Comparison of ENCODE assay signal across 8 cellular contexts in genomic region chr15:88913017-88913849, GRCh38. TPM values are rescaled to one million over a fixed set of nuclear protein-coding genes. Genes with fewer than 3 reads are reported as not detected.
DNase-seq lines count a peak whose midpoint lies in the region; ATAC-seq lines count a peak whose summit lies in the region.

MFGE8 (minus strand) TSS chr15:88913379; CDS start chr15:88913319, 60 bp downstream.

- peak; percentile 80 for DNase-seq in DMS 273 (lab: John Stamatoyannopoulos, UW; ENCODE audit: unreplicated experiment)
- DNase-seq in DMS 273 treated with DMSO at 0.1 percent for 48 hours (lab: John Stamatoyannopoulos, UW) = no peak
- DNase-seq in NCI-H748 (lab: John Stamatoyannopoulos, UW; ENCODE audit: unreplicated experiment) = peak; percentile 70
- peak; percentile 34 to 60 (median 60) for DNase-seq in effector memory CD4-positive, alpha-beta T cell
- DNase-seq in memory B cell (ENCODE audit: low spot score in 2 of 2) = peak; percentile 20 to 50
- DNase-seq in stimulated activated CD8-positive, alpha-beta memory T cell treated with anti-CD3 and anti-CD28 coated beads, Interleukin-12 subunit alpha, Interleukin-12 subunit beta, amount 100 ng/mL, for 4 hours (ENCODE audit: low read depth) = peak; percentile 50

- no peaks in the 10 kb centered on the region for H3K36me3 Mint-ChIP-seq in memory B cell

- peaks cover 7% of the 10 kb centered on the region for H3K27me3 Mint-ChIP-seq in memory B cell

- H3K27ac ChIP-seq in effector memory CD4-positive, alpha-beta T cell (ENCODE audit: insufficient read depth, low read length, poor library complexity, severe bottlenecking) = peak within 1 kb of the TSS; percentile 54

- H3K4me3 ChIP-seq in effector memory CD4-positive, alpha-beta T cell (ENCODE audit: insufficient read depth, low read depth, low read length, poor library complexity, severe bottlenecking) = peak within 1 kb of the TSS; percentile 81

- ATAC-seq in HG02885 (IDR thresholded peaks at IDR 0.05; ENCODE audit: poor library complexity, unreplicated experiment) (peak; percentile 77), memory B cell (ENCODE audit: low read depth) (peak; percentile 77)

- H3K4me1 Mint-ChIP-seq in memory B cell = peaks cover 16% of the 10 kb centered on the region

- H3K9me3 Mint-ChIP-seq in memory B cell = no peaks in the 10 kb centered on the region

- peak within 1 kb of the TSS; percentile 96 for H3K4me3 Mint-ChIP-seq in memory B cell

- H3K27ac Mint-ChIP-seq in memory B cell = peak within 1 kb of the TSS; percentile 71

- peaks cover 10% of the 10 kb centered on the region for H3K4me1 ChIP-seq in effector memory CD4-positive, alpha-beta T cell (ENCODE audit: control insufficient read depth, insufficient read depth, low read length, poor library complexity, severe bottlenecking)

- CTCF ChIA-PET in activated CD8-positive, alpha-beta memory T cell treated with anti-CD3 and anti-CD28 coated beads for 36 hours (lab: Charles Lee) = interaction anchor here (0.7 to 2.4 kb wide), 4 partner anchors 7 to 9 kb away, joined by 3 to 8 read pairs (median 3); no protein-coding TSS in a partner anchor

- H3K9me3 ChIP-seq in effector memory CD4-positive, alpha-beta T cell (ENCODE audit: control insufficient read depth, low read length) = no peaks in the 10 kb centered on the region

- no peaks in the 10 kb centered on the region for H3K36me3 ChIP-seq in effector memory CD4-positive, alpha-beta T cell (ENCODE audit: control insufficient read depth, insufficient read depth, low read length)

- no peaks in the 10 kb centered on the region for H3K27me3 ChIP-seq in effector memory CD4-positive, alpha-beta T cell (replicated peaks; ENCODE audit: control insufficient read depth, insufficient read depth, low read length, poor library complexity, severe bottlenecking)

- POLR2A ChIA-PET in activated CD8-positive, alpha-beta memory T cell treated with anti-CD3 and anti-CD28 coated beads for 36 hours (lab: Charles Lee) = no interaction called here

RNA-seq across cellular contexts. Expression of gene MFGE8, which starts in this region (rescaled TPM):
- total RNA-seq in activated CD8-positive, alpha-beta memory T cell treated with anti-CD3 and anti-CD28 coated beads for 36 hours = 10 to 100 TPM; 18.6 to 19.9 TPM
